Comparison of ENCODE assay signal across 27 cellular contexts in the genomic region with DNA sequence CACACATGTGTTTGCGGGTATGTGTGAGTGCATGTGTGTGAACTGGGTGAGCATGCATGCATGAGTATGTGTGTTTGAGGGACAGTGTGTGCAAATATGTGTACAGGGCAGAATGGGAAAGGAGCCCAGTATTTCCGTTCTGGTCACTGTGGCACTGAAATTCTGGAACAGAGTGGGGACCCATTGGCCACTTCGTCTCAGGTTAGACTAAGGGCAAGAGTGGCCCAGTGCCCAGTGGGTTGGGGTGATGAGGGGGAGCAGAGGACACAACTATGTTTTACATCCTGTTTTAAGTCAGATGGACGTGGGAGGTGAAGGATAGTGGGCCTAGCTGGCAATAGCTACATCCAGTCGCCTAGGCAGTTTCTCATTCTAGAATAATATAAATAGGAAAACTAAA.
"Had no signal": no experiment of that assay in that cellular context is flagged by ENCODE, and none has a peak within 500 bp of the region (broad histone marks: within the 10 kb centered on the region; RNA-seq: fewer than 3 reads in every experiment).

No MANE protein-coding gene starts in this region.

- DNase-seq: activated CD4-positive, alpha-beta T cell treated with anti-CD3 and anti-CD28 coated beads for 48 hours; activated CD4-positive, alpha-beta T cell treated with anti-CD3 and anti-CD28 coated beads, Interleukin-2, amount 50 U/mL, for 1 hour; activated CD4-positive, alpha-beta T cell treated with anti-CD3 and anti-CD28 coated beads, Interleukin-2, amount 50 U/mL, for 48 hours; activated CD8-positive, alpha-beta memory T cell treated with anti-CD3 and anti-CD28 coated beads for 24 hours; activated CD8-positive, alpha-beta T cell treated with anti-CD3 and anti-CD28 coated beads for 36 hours; activated effector memory CD4-positive, alpha-beta T cell treated with Interleukin-2 at 50 U/mL for 16 hours; activated gamma-delta T cell treated with Interleukin-2 at 50 U/mL for 16 hours; activated naive CD4-positive, alpha-beta T cell treated with anti-CD3 and anti-CD28 coated beads, Interleukin-2, amount 50 U/mL, for 16 hours; activated naive CD4-positive, alpha-beta T cell treated with Interleukin-2 at 50 U/mL for 16 hours; activated T-cell treated with anti-CD3 and anti-CD28 coated beads, Interleukin-2, amount 50 U/mL, for 4 hours; amniotic stem cell; anterior cingulate cortex; brain microvascular endothelial cell; central memory CD4-positive, alpha-beta T cell; cerebellar nuclear complex; colonic mucosa; effector CD8-positive, alpha-beta T cell; foreskin keratinocyte; head of caudate nucleus; T-helper 2 cell had no signal

- H3K9me3 Mint-ChIP-seq: activated CD8-positive, alpha-beta T cell treated with anti-CD3 and anti-CD28 coated beads for 36 hours; activated T-cell treated with anti-CD3 and anti-CD28 coated beads, Interleukin-2, amount 50 U/mL, for 4 hours; activated T-helper 17 cell treated with anti-CD3 and anti-CD28 coated beads, Interleukin-2, amount 50 U/mL, for 72 hours had no signal

- H3K27me3 Mint-ChIP-seq: activated CD8-positive, alpha-beta T cell treated with anti-CD3 and anti-CD28 coated beads for 36 hours; activated naive CD8-positive, alpha-beta T cell had no signal

- H3K27me3 ChIP-seq: brain microvascular endothelial cell, colonic mucosa, foreskin keratinocyte had no signal

- H3K36me3 ChIP-seq: brain microvascular endothelial cell, colonic mucosa had no signal

- ATAC-seq: activated CD8-positive, alpha-beta T cell treated with anti-CD3 and anti-CD28 coated beads for 36 hours; activated T-cell treated with anti-CD3 and anti-CD28 coated beads, Interleukin-2, amount 50 U/mL, for 4 hours; activated T-helper 17 cell treated with anti-CD3 and anti-CD28 coated beads, Interleukin-2, amount 50 U/mL, for 72 hours; foreskin keratinocyte; WTC11 had no signal

- H3K4me3 ChIP-seq: colonic mucosa had no signal

- H3K4me1 Mint-ChIP-seq: activated T-helper 17 cell treated with anti-CD3 and anti-CD28 coated beads, Interleukin-2, amount 50 U/mL, for 72 hours; WTC11 had no signal

- H3K36me3 Mint-ChIP-seq: activated naive CD8-positive, alpha-beta T cell; WTC11 had no signal

- H3K27ac ChIP-seq: brain microvascular endothelial cell, colonic mucosa, epithelial cell of prostate, foreskin keratinocyte had no signal

- FAIRE-seq: astrocyte, endometrium, endothelial cell of umbilical vein had no signal

- H3K27ac Mint-ChIP-seq: activated CD8-positive, alpha-beta T cell treated with anti-CD3 and anti-CD28 coated beads for 36 hours; activated naive CD8-positive, alpha-beta T cell; activated T-helper 17 cell treated with anti-CD3 and anti-CD28 coated beads, Interleukin-2, amount 50 U/mL, for 72 hours; WTC11 had no signal

- H3K9me3 ChIP-seq: colonic mucosa had no signal

- H3K4me3 Mint-ChIP-seq: activated CD8-positive, alpha-beta T cell treated with anti-CD3 and anti-CD28 coated beads for 36 hours; activated naive CD8-positive, alpha-beta T cell; activated T-cell treated with anti-CD3 and anti-CD28 coated beads, Interleukin-2, amount 50 U/mL, for 4 hours; activated T-helper 17 cell treated with anti-CD3 and anti-CD28 coated beads, Interleukin-2, amount 50 U/mL, for 72 hours; WTC11 had no signal

- H3K4me1 ChIP-seq: colonic mucosa, foreskin keratinocyte had no signal
